Comparison of ENCODE assay signal across 1 cellular context in the genomic region with DNA sequence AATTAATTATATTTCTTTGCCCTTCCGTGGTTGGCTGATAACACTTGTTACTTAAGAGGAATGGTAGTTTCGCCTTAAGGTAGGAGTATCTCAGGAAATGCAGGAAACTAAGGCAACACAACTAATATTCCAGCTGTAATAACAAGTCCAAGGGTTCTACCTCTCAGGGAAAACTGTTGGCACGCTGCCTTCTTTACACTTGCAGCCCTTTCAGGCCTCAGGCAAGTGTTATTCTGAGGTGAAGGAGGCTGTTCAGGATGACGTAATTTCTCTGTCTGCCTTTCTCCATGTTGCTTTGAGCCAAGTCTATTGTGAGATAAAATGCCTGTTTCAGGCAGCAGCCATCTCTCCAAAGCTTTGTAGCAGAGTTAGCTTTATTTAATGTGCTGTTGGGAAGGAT.
TF ChIP-seq lines count a peak whose summit lies in the region.

No MANE protein-coding gene starts in this region.

TF ChIP-seq in HEK293, 187 proteins besides CTCF, POLR2A, EP300 and RAD21 (continued from another document and continues in another):
- TF ChIP-seq, protein P1, sequence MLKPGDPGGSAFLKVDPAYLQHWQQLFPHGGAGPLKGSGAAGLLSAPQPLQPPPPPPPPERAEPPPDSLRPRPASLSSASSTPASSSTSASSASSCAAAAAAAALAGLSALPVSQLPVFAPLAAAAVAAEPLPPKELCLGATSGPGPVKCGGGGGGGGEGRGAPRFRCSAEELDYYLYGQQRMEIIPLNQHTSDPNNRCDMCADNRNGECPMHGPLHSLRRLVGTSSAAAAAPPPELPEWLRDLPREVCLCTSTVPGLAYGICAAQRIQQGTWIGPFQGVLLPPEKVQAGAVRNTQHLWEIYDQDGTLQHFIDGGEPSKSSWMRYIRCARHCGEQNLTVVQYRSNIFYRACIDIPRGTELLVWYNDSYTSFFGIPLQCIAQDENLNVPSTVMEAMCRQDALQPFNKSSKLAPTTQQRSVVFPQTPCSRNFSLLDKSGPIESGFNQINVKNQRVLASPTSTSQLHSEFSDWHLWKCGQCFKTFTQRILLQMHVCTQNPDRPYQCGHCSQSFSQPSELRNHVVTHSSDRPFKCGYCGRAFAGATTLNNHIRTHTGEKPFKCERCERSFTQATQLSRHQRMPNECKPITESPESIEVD (tag by site-specific recombination; IDR thresholded peaks at IDR 0.05) = peak; percentile 40; the same call in 1 of the 2 replicates
- TF ChIP-seq, protein P2, sequence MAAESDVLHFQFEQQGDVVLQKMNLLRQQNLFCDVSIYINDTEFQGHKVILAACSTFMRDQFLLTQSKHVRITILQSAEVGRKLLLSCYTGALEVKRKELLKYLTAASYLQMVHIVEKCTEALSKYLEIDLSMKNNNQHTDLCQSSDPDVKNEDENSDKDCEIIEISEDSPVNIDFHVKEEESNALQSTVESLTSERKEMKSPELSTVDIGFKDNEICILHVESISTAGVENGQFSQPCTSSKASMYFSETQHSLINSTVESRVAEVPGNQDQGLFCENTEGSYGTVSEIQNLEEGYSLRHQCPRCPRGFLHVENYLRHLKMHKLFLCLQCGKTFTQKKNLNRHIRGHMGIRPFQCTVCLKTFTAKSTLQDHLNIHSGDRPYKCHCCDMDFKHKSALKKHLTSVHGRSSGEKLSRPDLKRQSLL (tag by site-specific recombination; IDR thresholded peaks at IDR 0.05) = peak; percentile 72
- TF ChIP-seq, protein P3, sequence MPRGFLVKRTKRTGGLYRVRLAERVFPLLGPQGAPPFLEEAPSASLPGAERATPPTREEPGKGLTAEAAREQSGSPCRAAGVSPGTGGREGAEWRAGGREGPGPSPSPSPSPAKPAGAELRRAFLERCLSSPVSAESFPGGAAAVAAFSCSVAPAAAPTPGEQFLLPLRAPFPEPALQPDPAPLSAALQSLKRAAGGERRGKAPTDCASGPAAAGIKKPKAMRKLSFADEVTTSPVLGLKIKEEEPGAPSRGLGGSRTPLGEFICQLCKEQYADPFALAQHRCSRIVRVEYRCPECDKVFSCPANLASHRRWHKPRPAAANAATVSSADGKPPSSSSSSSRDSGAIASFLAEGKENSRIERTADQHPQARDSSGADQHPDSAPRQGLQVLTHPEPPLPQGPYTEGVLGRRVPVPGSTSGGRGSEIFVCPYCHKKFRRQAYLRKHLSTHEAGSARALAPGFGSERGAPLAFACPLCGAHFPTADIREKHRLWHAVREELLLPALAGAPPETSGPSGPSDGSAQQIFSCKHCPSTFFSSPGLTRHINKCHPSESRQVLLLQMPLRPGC (tag by site-specific recombination; IDR thresholded peaks at IDR 0.05) = no peak
- no peak for TF ChIP-seq ZNF211 (tag by site-specific recombination; IDR thresholded peaks at IDR 0.05; ENCODE audit: low read depth)
- TF ChIP-seq, protein P4, sequence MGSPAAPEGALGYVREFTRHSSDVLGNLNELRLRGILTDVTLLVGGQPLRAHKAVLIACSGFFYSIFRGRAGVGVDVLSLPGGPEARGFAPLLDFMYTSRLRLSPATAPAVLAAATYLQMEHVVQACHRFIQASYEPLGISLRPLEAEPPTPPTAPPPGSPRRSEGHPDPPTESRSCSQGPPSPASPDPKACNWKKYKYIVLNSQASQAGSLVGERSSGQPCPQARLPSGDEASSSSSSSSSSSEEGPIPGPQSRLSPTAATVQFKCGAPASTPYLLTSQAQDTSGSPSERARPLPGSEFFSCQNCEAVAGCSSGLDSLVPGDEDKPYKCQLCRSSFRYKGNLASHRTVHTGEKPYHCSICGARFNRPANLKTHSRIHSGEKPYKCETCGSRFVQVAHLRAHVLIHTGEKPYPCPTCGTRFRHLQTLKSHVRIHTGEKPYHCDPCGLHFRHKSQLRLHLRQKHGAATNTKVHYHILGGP (tag by site-specific recombination; IDR thresholded peaks at IDR 0.05) = no peak
- TF ChIP-seq, protein P5, sequence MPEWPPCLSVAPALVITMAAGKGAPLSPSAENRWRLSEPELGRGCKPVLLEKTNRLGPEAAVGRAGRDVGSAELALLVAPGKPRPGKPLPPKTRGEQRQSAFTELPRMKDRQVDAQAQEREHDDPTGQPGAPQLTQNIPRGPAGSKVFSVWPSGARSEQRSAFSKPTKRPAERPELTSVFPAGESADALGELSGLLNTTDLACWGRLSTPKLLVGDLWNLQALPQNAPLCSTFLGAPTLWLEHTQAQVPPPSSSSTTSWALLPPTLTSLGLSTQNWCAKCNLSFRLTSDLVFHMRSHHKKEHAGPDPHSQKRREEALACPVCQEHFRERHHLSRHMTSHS (tag by site-specific recombination; IDR thresholded peaks at IDR 0.05) = no peak
- no peak for TF ChIP-seq ZNF791 (tag by site-specific recombination; IDR thresholded peaks at IDR 0.05)
- TF ChIP-seq KLF7 (tag by site-specific recombination; IDR thresholded peaks at IDR 0.05; ENCODE audit: borderline replicate concordance) = no peak
- TF ChIP-seq, protein P6, sequence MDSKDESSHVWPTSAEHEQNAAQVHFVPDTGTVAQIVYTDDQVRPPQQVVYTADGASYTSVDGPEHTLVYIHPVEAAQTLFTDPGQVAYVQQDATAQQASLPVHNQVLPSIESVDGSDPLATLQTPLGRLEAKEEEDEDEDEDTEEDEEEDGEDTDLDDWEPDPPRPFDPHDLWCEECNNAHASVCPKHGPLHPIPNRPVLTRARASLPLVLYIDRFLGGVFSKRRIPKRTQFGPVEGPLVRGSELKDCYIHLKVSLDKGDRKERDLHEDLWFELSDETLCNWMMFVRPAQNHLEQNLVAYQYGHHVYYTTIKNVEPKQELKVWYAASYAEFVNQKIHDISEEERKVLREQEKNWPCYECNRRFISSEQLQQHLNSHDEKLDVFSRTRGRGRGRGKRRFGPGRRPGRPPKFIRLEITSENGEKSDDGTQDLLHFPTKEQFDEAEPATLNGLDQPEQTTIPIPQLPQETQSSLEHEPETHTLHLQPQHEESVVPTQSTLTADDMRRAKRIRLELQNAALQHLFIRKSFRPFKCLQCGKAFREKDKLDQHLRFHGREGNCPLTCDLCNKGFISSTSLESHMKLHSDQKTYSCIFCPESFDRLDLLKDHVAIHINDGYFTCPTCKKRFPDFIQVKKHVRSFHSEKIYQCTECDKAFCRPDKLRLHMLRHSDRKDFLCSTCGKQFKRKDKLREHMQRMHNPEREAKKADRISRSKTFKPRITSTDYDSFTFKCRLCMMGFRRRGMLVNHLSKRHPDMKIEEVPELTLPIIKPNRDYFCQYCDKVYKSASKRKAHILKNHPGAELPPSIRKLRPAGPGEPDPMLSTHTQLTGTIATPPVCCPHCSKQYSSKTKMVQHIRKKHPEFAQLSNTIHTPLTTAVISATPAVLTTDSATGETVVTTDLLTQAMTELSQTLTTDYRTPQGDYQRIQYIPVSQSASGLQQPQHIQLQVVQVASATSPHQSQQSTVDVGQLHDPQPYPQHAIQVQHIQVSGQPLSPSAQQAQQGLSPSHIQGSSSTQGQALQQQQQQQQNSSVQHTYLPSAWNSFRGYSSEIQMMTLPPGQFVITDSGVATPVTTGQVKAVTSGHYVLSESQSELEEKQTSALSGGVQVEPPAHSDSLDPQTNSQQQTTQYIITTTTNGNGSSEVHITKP (tag by site-specific recombination; IDR thresholded peaks at IDR 0.05) = peak; percentile 33; the same call in 1 of the 2 replicates
- 0 out of 2 replicates have a peak, but pooled peaks have one; percentile 24 for TF ChIP-seq YY2 (tag by site-specific recombination; IDR thresholded peaks at IDR 0.05)
- no peak for TF ChIP-seq ZNF677 (tag by site-specific recombination; IDR thresholded peaks at IDR 0.05)
- TF ChIP-seq, protein P7, sequence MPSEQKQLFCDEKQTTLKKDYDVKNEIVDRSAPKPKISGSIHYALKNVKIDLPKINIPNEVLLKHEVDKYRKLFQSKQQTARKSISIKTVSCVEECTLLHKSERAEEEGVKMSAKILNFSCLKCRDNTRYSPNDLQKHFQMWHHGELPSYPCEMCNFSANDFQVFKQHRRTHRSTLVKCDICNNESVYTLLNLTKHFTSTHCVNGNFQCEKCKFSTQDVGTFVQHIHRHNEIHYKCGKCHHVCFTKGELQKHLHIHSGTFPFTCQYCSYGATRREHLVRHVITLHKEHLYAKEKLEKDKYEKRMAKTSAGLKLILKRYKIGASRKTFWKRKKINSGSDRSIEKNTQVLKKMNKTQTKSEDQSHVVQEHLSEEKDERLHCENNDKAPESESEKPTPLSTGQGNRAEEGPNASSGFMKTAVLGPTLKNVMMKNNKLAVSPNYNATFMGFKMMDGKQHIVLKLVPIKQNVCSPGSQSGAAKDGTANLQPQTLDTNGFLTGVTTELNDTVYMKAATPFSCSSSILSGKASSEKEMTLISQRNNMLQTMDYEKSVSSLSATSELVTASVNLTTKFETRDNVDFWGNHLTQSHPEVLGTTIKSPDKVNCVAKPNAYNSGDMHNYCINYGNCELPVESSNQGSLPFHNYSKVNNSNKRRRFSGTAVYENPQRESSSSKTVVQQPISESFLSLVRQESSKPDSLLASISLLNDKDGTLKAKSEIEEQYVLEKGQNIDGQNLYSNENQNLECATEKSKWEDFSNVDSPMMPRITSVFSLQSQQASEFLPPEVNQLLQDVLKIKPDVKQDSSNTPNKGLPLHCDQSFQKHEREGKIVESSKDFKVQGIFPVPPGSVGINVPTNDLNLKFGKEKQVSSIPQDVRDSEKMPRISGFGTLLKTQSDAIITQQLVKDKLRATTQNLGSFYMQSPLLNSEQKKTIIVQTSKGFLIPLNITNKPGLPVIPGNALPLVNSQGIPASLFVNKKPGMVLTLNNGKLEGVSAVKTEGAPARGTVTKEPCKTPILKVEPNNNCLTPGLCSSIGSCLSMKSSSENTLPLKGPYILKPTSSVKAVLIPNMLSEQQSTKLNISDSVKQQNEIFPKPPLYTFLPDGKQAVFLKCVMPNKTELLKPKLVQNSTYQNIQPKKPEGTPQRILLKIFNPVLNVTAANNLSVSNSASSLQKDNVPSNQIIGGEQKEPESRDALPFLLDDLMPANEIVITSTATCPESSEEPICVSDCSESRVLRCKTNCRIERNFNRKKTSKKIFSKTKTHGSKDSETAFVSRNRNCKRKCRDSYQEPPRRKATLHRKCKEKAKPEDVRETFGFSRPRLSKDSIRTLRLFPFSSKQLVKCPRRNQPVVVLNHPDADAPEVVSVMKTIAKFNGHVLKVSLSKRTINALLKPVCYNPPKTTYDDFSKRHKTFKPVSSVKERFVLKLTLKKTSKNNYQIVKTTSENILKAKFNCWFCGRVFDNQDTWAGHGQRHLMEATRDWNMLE (tag by site-specific recombination; conservative IDR thresholded peaks at IDR 0.05; ENCODE audit: low read depth) = no peak; the same call in 1 of the 2 replicates
- TF ChIP-seq SP3 (tag by site-specific recombination; IDR thresholded peaks at IDR 0.05) = no peak
- TF ChIP-seq, protein P8, sequence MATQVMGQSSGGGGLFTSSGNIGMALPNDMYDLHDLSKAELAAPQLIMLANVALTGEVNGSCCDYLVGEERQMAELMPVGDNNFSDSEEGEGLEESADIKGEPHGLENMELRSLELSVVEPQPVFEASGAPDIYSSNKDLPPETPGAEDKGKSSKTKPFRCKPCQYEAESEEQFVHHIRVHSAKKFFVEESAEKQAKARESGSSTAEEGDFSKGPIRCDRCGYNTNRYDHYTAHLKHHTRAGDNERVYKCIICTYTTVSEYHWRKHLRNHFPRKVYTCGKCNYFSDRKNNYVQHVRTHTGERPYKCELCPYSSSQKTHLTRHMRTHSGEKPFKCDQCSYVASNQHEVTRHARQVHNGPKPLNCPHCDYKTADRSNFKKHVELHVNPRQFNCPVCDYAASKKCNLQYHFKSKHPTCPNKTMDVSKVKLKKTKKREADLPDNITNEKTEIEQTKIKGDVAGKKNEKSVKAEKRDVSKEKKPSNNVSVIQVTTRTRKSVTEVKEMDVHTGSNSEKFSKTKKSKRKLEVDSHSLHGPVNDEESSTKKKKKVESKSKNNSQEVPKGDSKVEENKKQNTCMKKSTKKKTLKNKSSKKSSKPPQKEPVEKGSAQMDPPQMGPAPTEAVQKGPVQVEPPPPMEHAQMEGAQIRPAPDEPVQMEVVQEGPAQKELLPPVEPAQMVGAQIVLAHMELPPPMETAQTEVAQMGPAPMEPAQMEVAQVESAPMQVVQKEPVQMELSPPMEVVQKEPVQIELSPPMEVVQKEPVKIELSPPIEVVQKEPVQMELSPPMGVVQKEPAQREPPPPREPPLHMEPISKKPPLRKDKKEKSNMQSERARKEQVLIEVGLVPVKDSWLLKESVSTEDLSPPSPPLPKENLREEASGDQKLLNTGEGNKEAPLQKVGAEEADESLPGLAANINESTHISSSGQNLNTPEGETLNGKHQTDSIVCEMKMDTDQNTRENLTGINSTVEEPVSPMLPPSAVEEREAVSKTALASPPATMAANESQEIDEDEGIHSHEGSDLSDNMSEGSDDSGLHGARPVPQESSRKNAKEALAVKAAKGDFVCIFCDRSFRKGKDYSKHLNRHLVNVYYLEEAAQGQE (tag by site-specific recombination; IDR thresholded peaks at IDR 0.05) = no peak
- no peak for TF ChIP-seq ZNF23 (tag by site-specific recombination; IDR thresholded peaks at IDR 0.05; ENCODE audit: borderline replicate concordance)
- no peak for TF ChIP-seq HOXC10 (CRISPR knock-in tag; IDR thresholded peaks at IDR 0.05)
- TF ChIP-seq, protein P9, sequence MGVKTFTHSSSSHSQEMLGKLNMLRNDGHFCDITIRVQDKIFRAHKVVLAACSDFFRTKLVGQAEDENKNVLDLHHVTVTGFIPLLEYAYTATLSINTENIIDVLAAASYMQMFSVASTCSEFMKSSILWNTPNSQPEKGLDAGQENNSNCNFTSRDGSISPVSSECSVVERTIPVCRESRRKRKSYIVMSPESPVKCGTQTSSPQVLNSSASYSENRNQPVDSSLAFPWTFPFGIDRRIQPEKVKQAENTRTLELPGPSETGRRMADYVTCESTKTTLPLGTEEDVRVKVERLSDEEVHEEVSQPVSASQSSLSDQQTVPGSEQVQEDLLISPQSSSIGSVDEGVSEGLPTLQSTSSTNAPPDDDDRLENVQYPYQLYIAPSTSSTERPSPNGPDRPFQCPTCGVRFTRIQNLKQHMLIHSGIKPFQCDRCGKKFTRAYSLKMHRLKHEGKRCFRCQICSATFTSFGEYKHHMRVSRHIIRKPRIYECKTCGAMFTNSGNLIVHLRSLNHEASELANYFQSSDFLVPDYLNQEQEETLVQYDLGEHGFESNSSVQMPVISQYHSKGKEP (tag by site-specific recombination; IDR thresholded peaks at IDR 0.05) = peak; percentile 58
- no peak for TF ChIP-seq SETDB1 (IDR thresholded peaks at IDR 0.05; ENCODE audit: insufficient read length, low read length)
- no peak for TF ChIP-seq ZNF624 (tag by site-specific recombination; IDR thresholded peaks at IDR 0.05)
- peak; percentile 39; the same call in 1 of the 2 replicates for TF ChIP-seq ZNF660 (tag by site-specific recombination; IDR thresholded peaks at IDR 0.05)
- TF ChIP-seq, protein P10, sequence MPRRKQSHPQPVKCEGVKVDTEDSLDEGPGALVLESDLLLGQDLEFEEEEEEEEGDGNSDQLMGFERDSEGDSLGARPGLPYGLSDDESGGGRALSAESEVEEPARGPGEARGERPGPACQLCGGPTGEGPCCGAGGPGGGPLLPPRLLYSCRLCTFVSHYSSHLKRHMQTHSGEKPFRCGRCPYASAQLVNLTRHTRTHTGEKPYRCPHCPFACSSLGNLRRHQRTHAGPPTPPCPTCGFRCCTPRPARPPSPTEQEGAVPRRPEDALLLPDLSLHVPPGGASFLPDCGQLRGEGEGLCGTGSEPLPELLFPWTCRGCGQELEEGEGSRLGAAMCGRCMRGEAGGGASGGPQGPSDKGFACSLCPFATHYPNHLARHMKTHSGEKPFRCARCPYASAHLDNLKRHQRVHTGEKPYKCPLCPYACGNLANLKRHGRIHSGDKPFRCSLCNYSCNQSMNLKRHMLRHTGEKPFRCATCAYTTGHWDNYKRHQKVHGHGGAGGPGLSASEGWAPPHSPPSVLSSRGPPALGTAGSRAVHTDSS (tag by site-specific recombination; IDR thresholded peaks at IDR 0.05) = no peak
- peak; percentile 78 for TF ChIP-seq PRDM1 (tag by site-specific recombination; IDR thresholded peaks at IDR 0.05)
